ENCODE assay signal across 1 cellular context in genomic region chr4:26885912-26886274, GRCh38.
TF ChIP-seq lines count a peak whose summit lies in the region.

No MANE protein-coding gene starts in this region.

TF ChIP-seq in WTC11, 78 proteins besides CTCF, POLR2A, EP300 and RAD21 (continued from another document):
- TF ChIP-seq ZNF532 (CRISPR knock-in tag; IDR thresholded peaks at IDR 0.05; ENCODE audit: borderline replicate concordance), result no peak
- TF ChIP-seq JAZF1 (CRISPR knock-in tag; IDR thresholded peaks at IDR 0.05), result no peak
- no peak for TF ChIP-seq EMX1 (CRISPR knock-in tag; IDR thresholded peaks at IDR 0.05)
- no peak for TF ChIP-seq ZNF281 (CRISPR knock-in tag; IDR thresholded peaks at IDR 0.05)
- TF ChIP-seq RELA (CRISPR knock-in tag; IDR thresholded peaks at IDR 0.05; ENCODE audit: borderline replicate concordance), result no peak
